In genomic region chr13:76837811-76838210, GRCh38 we compare ENCODE assay signal across 27 cellular contexts. TPM values are rescaled to one million over a fixed set of nuclear protein-coding genes. Genes with fewer than 3 reads are reported as not detected.
DNase-seq lines count a peak whose midpoint lies in the region; ATAC-seq and TF ChIP-seq lines count a peak whose summit lies in the region.
"Had no signal": no experiment of that assay in that cellular context is flagged by ENCODE, and none has a peak within 500 bp of the region (broad histone marks: within the 10 kb centered on the region; RNA-seq: fewer than 3 reads in every experiment).

No MANE protein-coding gene starts in this region.

- no peaks in the 10 kb centered on the region for H3K36me3 ChIP-seq in WERI-Rb-1
- H3K36me3 ChIP-seq: tibial artery had no signal

- H3K4me1 Mint-ChIP-seq in effector memory CD8-positive, alpha-beta T cell (ENCODE audit: low read depth in 2 of 2) = no peaks in the 10 kb centered on the region
- H3K4me1 Mint-ChIP-seq: B cell; CD8-positive, alpha-beta memory T cell; stimulated activated naive CD8-positive, alpha-beta T cell treated with anti-CD3 and anti-CD28 coated beads, Interleukin-15, amount 100 ng/mL, for 72 hours had no signal

- peaks cover 46 to 60% of the 10 kb centered on the region in 2 donors for H3K27me3 Mint-ChIP-seq in effector memory CD8-positive, alpha-beta T cell

- H3K27ac Mint-ChIP-seq in effector memory CD8-positive, alpha-beta T cell = no peak overlapping the region
- H3K27ac Mint-ChIP-seq: activated naive CD4-positive, alpha-beta T cell treated with anti-CD3 and anti-CD28 coated beads for 36 hours; B cell; CD8-positive, alpha-beta memory T cell; natural killer cell treated with Interleukin-12 subunit alpha and Interleukin-12 subunit beta and Interleukin-15 and Interleukin-18, amount 100 ng/mL, for 72 hours; stimulated activated naive CD8-positive, alpha-beta T cell treated with anti-CD3 and anti-CD28 coated beads, Interleukin-15, amount 100 ng/mL, for 72 hours had no signal

- H3K4me3 ChIP-seq in choroid plexus epithelial cell (ENCODE audit: low read depth, low read length) = no peak overlapping the region
- no peak overlapping the region for H3K4me3 ChIP-seq in WERI-Rb-1 (ENCODE audit: low read depth, low read length)
- H3K4me3 ChIP-seq: K562, smooth muscle cell, tibial artery had no signal

- H3K9me3 Mint-ChIP-seq in effector memory CD8-positive, alpha-beta T cell = no peaks in the 10 kb centered on the region
- H3K9me3 Mint-ChIP-seq: activated naive CD4-positive, alpha-beta T cell treated with anti-CD3 and anti-CD28 coated beads for 36 hours; CD8-positive, alpha-beta memory T cell; natural killer cell treated with Interleukin-12 subunit alpha and Interleukin-12 subunit beta and Interleukin-15 and Interleukin-18, amount 100 ng/mL, for 72 hours; stimulated activated naive CD8-positive, alpha-beta T cell treated with anti-CD3 and anti-CD28 coated beads, Interleukin-15, amount 100 ng/mL, for 72 hours had no signal

- no peaks in the 10 kb centered on the region for H3K27me3 ChIP-seq in WERI-Rb-1 (ENCODE audit: insufficient read depth, low read depth, severe bottlenecking)
- H3K27me3 ChIP-seq: tibial artery had no signal

- DNase-seq in COLO829 (ENCODE audit: low spot score) (peak; percentile 51), NCI-H1092 treated with DMSO at 0.1 percent for 48 hours (lab: John Stamatoyannopoulos, UW) (peak; percentile 69), choroid plexus epithelial cell (ENCODE audit: low read depth) (peak; percentile 43), left colon (no peak), T1000 (lab: John Stamatoyannopoulos, UW) (no peak), NCI-H446 treated with DMSO at 0.1 percent for 48 hours (lab: John Stamatoyannopoulos, UW) (no peak), WERI-Rb-1 (no peak)
- DNase-seq in effector memory CD8-positive, alpha-beta T cell = no peak
- DNase-seq: activated CD4-positive, alpha-beta T cell treated with anti-CD3 and anti-CD28 coated beads, Interleukin-2, amount 50 U/mL, for 4 hours; activated naive CD4-positive, alpha-beta T cell treated with anti-CD3 and anti-CD28 coated beads for 36 hours; CD8-positive, alpha-beta memory T cell; DND-41; erythroblast; islet precursor cell; left ventricle myocardium superior; midbrain; MM.1S; NCI-H1417 treated with DMSO at 0.1 percent for 48 hours; NCI-H2107; stimulated activated CD4-positive, alpha-beta T cell treated with anti-CD3 and anti-CD28 coated beads, Interleukin-1b, Interleukin-23, amount 100 ng/mL, for 48 hours; stimulated activated CD8-positive, alpha-beta memory T cell treated with anti-CD3 and anti-CD28 coated beads, Interleukin-4, amount 100 ng/mL, for 48 hours; stimulated activated naive CD8-positive, alpha-beta T cell treated with anti-CD3 and anti-CD28 coated beads, Interleukin-15, amount 100 ng/mL, for 72 hours; tibial artery had no signal

- no peaks in the 10 kb centered on the region for H3K9me3 ChIP-seq in WERI-Rb-1 (ENCODE audit: severe bottlenecking)
- H3K9me3 ChIP-seq: tibial artery had no signal

- ATAC-seq in left colon = peak; percentile 88
- ATAC-seq in effector memory CD8-positive, alpha-beta T cell (replicated peaks) = no peak
- ATAC-seq: K562; left ventricle myocardium superior; natural killer cell treated with Interleukin-12 subunit alpha and Interleukin-12 subunit beta and Interleukin-15 and Interleukin-18, amount 100 ng/mL, for 72 hours; stimulated activated naive CD8-positive, alpha-beta T cell treated with anti-CD3 and anti-CD28 coated beads, Interleukin-15, amount 100 ng/mL, for 72 hours had no signal

- H3K36me3 Mint-ChIP-seq in effector memory CD8-positive, alpha-beta T cell (ENCODE audit: insufficient read depth) = no peaks in the 10 kb centered on the region
- H3K36me3 Mint-ChIP-seq: CD8-positive, alpha-beta memory T cell; natural killer cell treated with Interleukin-12 subunit alpha and Interleukin-12 subunit beta and Interleukin-15 and Interleukin-18, amount 100 ng/mL, for 72 hours had no signal

- H3K27ac ChIP-seq in WERI-Rb-1 = no peak overlapping the region
- H3K27ac ChIP-seq: tibial artery had no signal

- TF ChIP-seq CTCF in choroid plexus epithelial cell (conservative IDR thresholded peaks at IDR 0.05; ENCODE audit: low read depth, low read length) (no peak), WERI-Rb-1 (IDR thresholded peaks at IDR 0.05; ENCODE audit: low read depth, low read length) (no peak)

- no peak overlapping the region for H3K4me3 Mint-ChIP-seq in effector memory CD8-positive, alpha-beta T cell
- H3K4me3 Mint-ChIP-seq: activated naive CD4-positive, alpha-beta T cell treated with anti-CD3 and anti-CD28 coated beads for 36 hours; B cell; CD8-positive, alpha-beta memory T cell; natural killer cell treated with Interleukin-12 subunit alpha and Interleukin-12 subunit beta and Interleukin-15 and Interleukin-18, amount 100 ng/mL, for 72 hours; stimulated activated naive CD8-positive, alpha-beta T cell treated with anti-CD3 and anti-CD28 coated beads, Interleukin-15, amount 100 ng/mL, for 72 hours had no signal

- intact Hi-C loops in left colon (cut with DNase I, micrococcal nuclease) = no loop called here

RNA-seq across cellular contexts. Expression of gene KCTD12, which starts 48.4 kb away (rescaled TPM):
- 10 to 100 TPM; 49.8 to 53.4 TPM for total RNA-seq in left colon

Comparison
In these comparisons a context has a peak if more than half of its experiments do, and no peak if none do; other contexts are left out.
1. DNase-seq: peak in COLO829 (single experiment), NCI-H1092 treated with DMSO at 0.1 percent for 48 hours (single experiment) and choroid plexus epithelial cell (single experiment); none in left colon (0 of 2), T1000 (single experiment), effector memory CD8-positive, alpha-beta T cell (0 of 3), NCI-H446 treated with DMSO at 0.1 percent for 48 hours (single experiment) and WERI-Rb-1 (single experiment).